ENCODE assay signal across 25 cellular contexts in genomic region chrX:24696241-24696640, GRCh38. TPM values are rescaled to one million over a fixed set of nuclear protein-coding genes. Genes with fewer than 3 reads are reported as not detected.
A peak's percentile ranks its signal among the peaks of the same experiment; 100 is the strongest.
DNase-seq lines count a peak whose midpoint lies in the region; TF ChIP-seq lines count a peak whose summit lies in the region.
"Had no signal": no experiment of that assay in that cellular context is flagged by ENCODE, and none has a peak within 500 bp of the region (broad histone marks: within the 10 kb centered on the region; RNA-seq: fewer than 3 reads in every experiment).

No MANE protein-coding gene starts in this region.

- H3K27ac ChIP-seq in DOHH2 (ENCODE audit: low read depth, low read length), result no peak overlapping the region
- H3K27ac ChIP-seq in SU-DHL-6 (ENCODE audit: low read depth, low read length), result no peak overlapping the region
- H3K27ac ChIP-seq: BLaER1 treated with 17β-estradiol and CSF1 and Interleukin-3, amounts not matched to agents 10 nM and 100 nM; body of pancreas; dorsolateral prefrontal cortex; hepatocyte; skin epidermis; transverse colon had no signal

- H3K4me3 ChIP-seq in DOHH2 (ENCODE audit: low read length) (peak overlapping the region; percentile 87; the same call in 1 of the 2 replicates), SU-DHL-6 (ENCODE audit: insufficient read depth, low read length, poor library complexity, severe bottlenecking) (peak overlapping the region; percentile 3), lower leg skin (ENCODE audit: low read depth, poor library complexity, severe bottlenecking) (no peak overlapping the region)
- H3K4me3 ChIP-seq: body of pancreas, dorsolateral prefrontal cortex, gastrocnemius medialis, hepatocyte, skin epidermis, transverse colon had no signal

- H3K4me3 Mint-ChIP-seq in nephron progenitor cell, result peak overlapping the region; percentile 30
- no peak overlapping the region for H3K4me3 Mint-ChIP-seq in immature natural killer cell
- H3K4me3 Mint-ChIP-seq: HFFc6, memory B cell had no signal

- H3K4me1 ChIP-seq in DOHH2 (ENCODE audit: control insufficient read depth, low read length), result peaks cover 27% of the 10 kb centered on the region

- no peaks in the 10 kb centered on the region for H3K27me3 ChIP-seq in DOHH2 (ENCODE audit: control insufficient read depth, low read length)
- no peaks in the 10 kb centered on the region for H3K27me3 ChIP-seq in SU-DHL-6 (ENCODE audit: low read length)
- H3K27me3 ChIP-seq: body of pancreas, gastrocnemius medialis, hepatocyte, transverse colon had no signal

- no peaks in the 10 kb centered on the region for H3F3A ChIP-seq in DOHH2 (ENCODE audit: control insufficient read depth, insufficient read depth)
- H3F3A ChIP-seq in SU-DHL-6 (ENCODE audit: insufficient read depth), result no peaks in the 10 kb centered on the region

- H3K36me3 ChIP-seq in DOHH2 (ENCODE audit: control insufficient read depth, low read length) (peaks cover 54% of the 10 kb centered on the region), SU-DHL-6 (ENCODE audit: low read length) (no peaks in the 10 kb centered on the region)
- H3K36me3 ChIP-seq: gastrocnemius medialis, transverse colon had no signal

- TF ChIP-seq CTCF in DOHH2 (IDR thresholded peaks at IDR 0.05; ENCODE audit: low read depth, low read length, poor library complexity, severe bottlenecking) (no peak), SU-DHL-6 (IDR thresholded peaks at IDR 0.05; ENCODE audit: insufficient read depth, low read length, poor library complexity, severe bottlenecking) (no peak), nephron progenitor cell (IDR thresholded peaks at IDR 0.05) (no peak), lower leg skin (IDR thresholded peaks at IDR 0.05) (no peak)

- DNase-seq in LHCN-M2 (ENCODE audit: low read depth) (peak; percentile 82), nephron progenitor cell (no peak), NOMO-1 treated with DMSO at 0.1 percent for 48 hours (lab: John Stamatoyannopoulos, UW; ENCODE audit: unreplicated experiment) (no peak), immature natural killer cell (no peak), AG08396 (ENCODE audit: low spot score) (no peak), lower leg skin (ENCODE audit: low spot score in 2 of 2) (no peak)
- DNase-seq: ACHN; activated CD4-positive, alpha-beta T cell treated with anti-CD3 and anti-CD28 coated beads for 4 hours; activated T-cell treated with anti-CD3 and anti-CD28 coated beads, Interleukin-2, amount 50 U/mL, for 24 hours; body of pancreas; dorsolateral prefrontal cortex; gastrocnemius medialis; HFFc6; NCI-H1092 treated with DMSO at 0.1 percent for 48 hours; NCI-H187; occipital lobe; stimulated activated CD4-positive, alpha-beta T cell treated with anti-CD3 and anti-CD28 coated beads, Interleukin-1b, Interleukin-23, amount 100 ng/mL, for 48 hours; transverse colon had no signal

- H3K27ac Mint-ChIP-seq in nephron progenitor cell (no peak overlapping the region), immature natural killer cell (no peak overlapping the region)
- H3K27ac Mint-ChIP-seq: activated T-cell treated with anti-CD3 and anti-CD28 coated beads, Interleukin-2, amount 50 U/mL, for 24 hours; HFFc6; memory B cell had no signal

- H3K9me3 ChIP-seq in DOHH2 (ENCODE audit: control insufficient read depth, insufficient read depth, low read length) (no peaks in the 10 kb centered on the region), SU-DHL-6 (ENCODE audit: insufficient read depth, low read length) (no peaks in the 10 kb centered on the region)
- H3K9me3 ChIP-seq: BLaER1 treated with 17β-estradiol and CSF1 and Interleukin-3, amounts not matched to agents 10 nM and 100 nM; body of pancreas; gastrocnemius medialis; transverse colon had no signal

- peaks cover 21% of the 10 kb centered on the region for H3K36me3 Mint-ChIP-seq in nephron progenitor cell (ENCODE audit: low read depth)
- H3K36me3 Mint-ChIP-seq in immature natural killer cell, result no peaks in the 10 kb centered on the region

- peak overlapping the region; percentile 82 for H3K9ac ChIP-seq in SU-DHL-6 (ENCODE audit: low read length)
- H3K9ac ChIP-seq: BLaER1 treated with 17β-estradiol and CSF1 and Interleukin-3, amounts not matched to agents 10 nM and 100 nM had no signal

- H3K9me3 Mint-ChIP-seq in nephron progenitor cell (no peaks in the 10 kb centered on the region), immature natural killer cell (no peaks in the 10 kb centered on the region)
- H3K9me3 Mint-ChIP-seq: activated T-cell treated with anti-CD3 and anti-CD28 coated beads, Interleukin-2, amount 50 U/mL, for 24 hours; HFFc6; memory B cell had no signal

- H2AFZ ChIP-seq in SU-DHL-6 (ENCODE audit: low read depth, low read length, severe bottlenecking), result no peak overlapping the region
- H2AFZ ChIP-seq: hepatocyte had no signal

- no peak for TF ChIP-seq POLR2A in lower leg skin (IDR thresholded peaks at IDR 0.05)

- H3K79me2 ChIP-seq in DOHH2 (ENCODE audit: control insufficient read depth, low read length), result peaks cover 72% of the 10 kb centered on the region
- peaks cover 53% of the 10 kb centered on the region for H3K79me2 ChIP-seq in SU-DHL-6 (ENCODE audit: insufficient read depth, low read length)

- H3K4me1 Mint-ChIP-seq in nephron progenitor cell (peaks cover 45% of the 10 kb centered on the region), immature natural killer cell (peaks cover 8 to 9% of the 10 kb centered on the region in 2 donors)

- 0 out of 2 replicates have a peak, but pooled peaks cover 9% of the 10 kb centered on the region for H4K20me1 ChIP-seq in DOHH2 (ENCODE audit: control insufficient read depth, insufficient read depth, low read depth, low read length)
- H4K20me1 ChIP-seq in SU-DHL-6 (ENCODE audit: low read depth, low read length), result no peaks in the 10 kb centered on the region

- no peaks in the 10 kb centered on the region for H3K27me3 Mint-ChIP-seq in nephron progenitor cell (ENCODE audit: low read depth, poor library complexity)
- H3K27me3 Mint-ChIP-seq in immature natural killer cell (ENCODE audit: low read depth in 3 of 3), result peaks cover 0 to 2% (median 2%) of the 10 kb centered on the region in 3 donors
- H3K27me3 Mint-ChIP-seq: memory B cell had no signal

- H3K4me2 ChIP-seq in DOHH2 (ENCODE audit: low read length) (peak overlapping the region; percentile 84), SU-DHL-6 (ENCODE audit: low read depth, low read length, poor library complexity, severe bottlenecking) (peak overlapping the region; percentile 79)
- H3K4me2 ChIP-seq: hepatocyte had no signal

- intact Hi-C loops in lower leg skin (cut with DNase I; ENCODE audit: low total_unique reads), result no loop called here

- H3K9me2 ChIP-seq in DOHH2 (replicated peaks; ENCODE audit: control insufficient read depth, low read length) (no peaks in the 10 kb centered on the region), SU-DHL-6 (replicated peaks; ENCODE audit: insufficient read depth, low read length) (no peaks in the 10 kb centered on the region)

- 66% methylated on average over 4 of the region's 4 CpGs for WGBS in lower leg skin, 2 donors

RNA-seq across cellular contexts. Expression of gene POLA1, which starts 2.5 kb away (rescaled TPM):
- total RNA-seq in LHCN-M2 (2014; rRNA removed) (19.1 and 24.1 TPM in 2 replicates), lower leg skin (10 to 100 TPM in 1 of 4 donors, 1 to 10 TPM in 3; 7.1 to 12.5 (median 8.1) TPM)
- polyA plus RNA-seq in LHCN-M2 (2012), result 5.1 TPM
- 1 to 10 TPM; 3.8 to 6.5 (median 3.9) TPM for polyA plus RNA-seq in immature natural killer cell

RNA-seq across cellular contexts. Expression of gene PCYT1B, which starts 49.1 kb away (rescaled TPM):
- total RNA-seq in LHCN-M2 (2014; rRNA removed) (not detected in 2 replicates), lower leg skin (under 1 TPM in 3 of 4 donors, not detected in 1; 0.04 to 0.78 (median 0.20) TPM)
- polyA plus RNA-seq in LHCN-M2 (2012), result 0.02 TPM
- under 1 TPM in 2 of 3 donors, not detected in 1; 0.10 to 0.11 TPM for polyA plus RNA-seq in immature natural killer cell
- total RNA-seq: HFFc6; T-helper 2 cell treated with Interferon-gamma antibody and Interleukin-4, amounts not matched to agents 100 ng/mL and 5 ng/mL, for 36 hours had no signal
